In genomic region chr11:65796726-65797601, GRCh38 we compare ENCODE assay signal across 19 cellular contexts. TPM values are rescaled to one million over a fixed set of nuclear protein-coding genes. Genes with fewer than 3 reads are reported as not detected.
DNase-seq lines count a peak whose midpoint lies in the region; ATAC-seq and TF ChIP-seq lines count a peak whose summit lies in the region.
"Had no signal": no experiment of that assay in that cellular context is flagged by ENCODE, and none has a peak within 500 bp of the region (broad histone marks: within the 10 kb centered on the region; RNA-seq: fewer than 3 reads in every experiment).

No MANE protein-coding gene starts in this region.

- H3K36me3 ChIP-seq in SK-N-SH (replicated peaks in 1 of 2; ENCODE audit: control insufficient read depth in 1 of 2, insufficient read depth in 2 of 2, low read length in 1 of 2): no peaks in the 10 kb centered on the region
- no peaks in the 10 kb centered on the region for H3K36me3 ChIP-seq in smooth muscle cell (ENCODE audit: low read depth)
- H3K36me3 ChIP-seq: BE2C had no signal

- H3K79me2 ChIP-seq in SK-N-SH (ENCODE audit: insufficient read depth) (no peaks in the 10 kb centered on the region), smooth muscle cell (ENCODE audit: low read depth) (no peaks in the 10 kb centered on the region)

- H3K4me1 ChIP-seq in SK-N-SH (ENCODE audit: control insufficient read depth in 1 of 2, insufficient read depth in 2 of 2, low read depth in 1 of 2, low read length in 1 of 2) (no peaks in the 10 kb centered on the region), smooth muscle cell (ENCODE audit: low read depth) (peaks cover 10% of the 10 kb centered on the region)
- H3K4me1 ChIP-seq: BE2C had no signal

- H3K27me3 ChIP-seq in SK-N-SH (ENCODE audit: insufficient read depth) (peaks cover 4% of the 10 kb centered on the region), smooth muscle cell (ENCODE audit: low read depth) (no peaks in the 10 kb centered on the region)

- H3K9me3 ChIP-seq in SK-N-SH (no peaks in the 10 kb centered on the region), smooth muscle cell (replicated peaks; ENCODE audit: low read depth) (no peaks in the 10 kb centered on the region)
- H3K9me3 ChIP-seq: BE2C had no signal

- no peak overlapping the region for H2AFZ ChIP-seq in SK-N-SH (ENCODE audit: low read depth)
- H2AFZ ChIP-seq in smooth muscle cell (ENCODE audit: low read depth): peak overlapping the region; percentile 18

- H3K4me2 ChIP-seq in SK-N-SH (no peak overlapping the region), smooth muscle cell (peak overlapping the region; percentile 36)

- no peak for TF ChIP-seq EP300 in SK-N-SH (IDR thresholded peaks at IDR 0.05; ENCODE audit: borderline replicate concordance in 1 of 2, low read depth in 1 of 2, low read length in 1 of 2)

- POLR2A ChIA-PET in SK-N-SH (lab: Yijun Ruan, JAX): no interaction called here

- no peak overlapping the region for H3K9ac ChIP-seq in SK-N-SH
- H3K9ac ChIP-seq in smooth muscle cell (ENCODE audit: low read depth): no peak overlapping the region

- H3K4me3 ChIP-seq in SK-N-SH (ENCODE audit: low read depth in 2 of 2, low read length in 1 of 2) (no peak overlapping the region), smooth muscle cell (no peak overlapping the region)

- H3K27ac ChIP-seq in SK-N-SH (ENCODE audit: low read depth in 2 of 2, low read length in 1 of 2) (no peak overlapping the region), smooth muscle cell (ENCODE audit: low read depth) (peak overlapping the region; percentile 33)
- H3K27ac ChIP-seq: 22Rv1, HL-60 had no signal

- H4K20me1 ChIP-seq in SK-N-SH (ENCODE audit: insufficient read depth): no peaks in the 10 kb centered on the region
- peaks cover 3% of the 10 kb centered on the region for H4K20me1 ChIP-seq in smooth muscle cell (ENCODE audit: low read depth)

- TF ChIP-seq RAD21 in SK-N-SH (IDR thresholded peaks at IDR 0.05; ENCODE audit: low read length): no peak

- DNase-seq in SK-N-SH (peak; percentile 30), ecto neural progenitor cell (ENCODE audit: low spot score) (peak; percentile 61), iPS-NIHi7 (ENCODE audit: extremely low spot score) (peak; percentile 57), smooth muscle cell (lab: John Stamatoyannopoulos, UW; ENCODE audit: unreplicated experiment) (no peak), GDM1 (lab: John Stamatoyannopoulos, UW) (no peak)
- no peak for DNase-seq in activated CD8-positive, alpha-beta memory T cell treated with anti-CD3 and anti-CD28 coated beads for 24 hours
- DNase-seq: BE2C; CD8-positive, alpha-beta T cell; DMS79 treated with DMSO at 0.1 percent for 48 hours; NCI-H1436; NCI-H2029 treated with DMSO at 0.1 percent for 48 hours; NCI-H774 had no signal

- no peaks in the 10 kb centered on the region for H3K9me2 ChIP-seq in SK-N-SH

- H3F3A ChIP-seq in SK-N-SH (replicated peaks; ENCODE audit: insufficient read depth) (no peaks in the 10 kb centered on the region), smooth muscle cell (ENCODE audit: low read depth) (no peaks in the 10 kb centered on the region)

- CTCF ChIA-PET in SK-N-SH (lab: Yijun Ruan, JAX): interaction anchor here (0.8 to 19.1 kb wide), 3 partner anchors 15 to 27 kb away, joined by 3 to 152 read pairs (median 4); partner anchors contain the start of gene AP5B1

- TF ChIP-seq CTCF in SK-N-SH (IDR thresholded peaks at IDR 0.05) (no peak), smooth muscle cell (IDR thresholded peaks at IDR 0.05; ENCODE audit: borderline replicate concordance, insufficient read depth, poor library complexity, severe bottlenecking) (no peak)

- WGBS in SK-N-SH (ENCODE audit: low lambda C conversion rate): 71% methylated on average over 14 of the region's 15 CpGs
- WGBS in smooth muscle cell (ENCODE audit: low lambda C conversion rate): 55% methylated on average over 15 of the region's 15 CpGs

- ATAC-seq in SK-N-SH treated with all-trans-retinoic acid at 6 μM for 48 hours (no peak), GM19324 (IDR thresholded peaks at IDR 0.05; ENCODE audit: low FRiP score, unreplicated experiment) (no peak)
- ATAC-seq: CD8-positive, alpha-beta T cell had no signal

TF ChIP-seq in SK-N-SH, 30 proteins besides CTCF, POLR2A, EP300 and RAD21:
- TF ChIP-seq GABPA (IDR thresholded peaks at IDR 0.05; ENCODE audit: low read depth): no peak
- no peak for TF ChIP-seq NFIC (IDR thresholded peaks at IDR 0.05; ENCODE audit: borderline replicate concordance)
- TF ChIP-seq USF1 (IDR thresholded peaks at IDR 0.05; ENCODE audit: borderline replicate concordance, low read depth): no peak
- no peak for TF ChIP-seq EZH2phosphoT487 (IDR thresholded peaks at IDR 0.05; ENCODE audit: borderline replicate concordance, low read depth)
- no peak for TF ChIP-seq GATA2 (CRISPR knock-in tag; IDR thresholded peaks at IDR 0.05)

TF ChIP-seq in SK-N-SH treated with all-trans-retinoic acid at 6 μM for 48 hours, 23 proteins besides CTCF, POLR2A, EP300 and RAD21:
- TF ChIP-seq ZFP30 (CRISPR knock-in tag; IDR thresholded peaks at IDR 0.05) (no peak), TOX (CRISPR knock-in tag; IDR thresholded peaks at IDR 0.05; ENCODE audit: borderline replicate concordance) (no peak), ZFP3 (CRISPR knock-in tag; IDR thresholded peaks at IDR 0.05) (no peak), POU6F1 (CRISPR knock-in tag; IDR thresholded peaks at IDR 0.05; ENCODE audit: borderline replicate concordance, low read depth) (no peak), SNAI2 (CRISPR knock-in tag; IDR thresholded peaks at IDR 0.05) (no peak)
TF ChIP-seq in SK-N-SH treated with all-trans-retinoic acid at 6 μM for 48 hours: peak in this region for 0.

RNA-seq across cellular contexts. Expression of gene OVOL1, which starts 10.1 kb away (rescaled TPM):
- polyA plus RNA-seq in SK-N-SH (2012; rRNA removed) (not detected in 2 replicates), smooth muscle cell (3.1 and 16.8 TPM in 2 replicates)
- not detected in 2 replicates for polyA plus RNA-seq in SK-N-SH (2012; cell fraction: cytosol; rRNA removed)
- polyA plus RNA-seq in SK-N-SH (2012; cell fraction: nucleus; rRNA removed): not detected in 2 replicates
- 7.8 and 8.3 TPM in 2 replicates for total RNA-seq in smooth muscle cell
- total RNA-seq: G401, NCI-H460 had no signal
- polyA plus RNA-seq: AG04450 had no signal

RNA-seq across cellular contexts. Expression of gene AP5B1, which starts 16.2 kb away (rescaled TPM):
- 3.8 and 4.6 TPM in 2 replicates for polyA plus RNA-seq in SK-N-SH (2012; rRNA removed)
- 1.2 and 2.0 TPM in 2 replicates for polyA plus RNA-seq in SK-N-SH (2012; cell fraction: cytosol; rRNA removed)
- polyA plus RNA-seq in SK-N-SH (2012; cell fraction: nucleus; rRNA removed): 11.6 and 11.7 TPM in 2 replicates
- 5.4 and 6.2 TPM in 2 replicates for total RNA-seq in smooth muscle cell
- polyA plus RNA-seq in smooth muscle cell: 7.7 and 11.6 TPM in 2 replicates

RNA-seq across cellular contexts. Expression of gene SNX32, which starts 36.8 kb away (rescaled TPM):
- polyA plus RNA-seq in SK-N-SH (2012; rRNA removed) (0.81 and 1.0 TPM in 2 replicates), smooth muscle cell (1.1 and 3.3 TPM in 2 replicates)
- 0.39 and 0.58 TPM in 2 replicates for polyA plus RNA-seq in SK-N-SH (2012; cell fraction: cytosol; rRNA removed)
- 5.2 and 6.4 TPM in 2 replicates for polyA plus RNA-seq in SK-N-SH (2012; cell fraction: nucleus; rRNA removed)
- 0.63 and 1.2 TPM in 2 replicates for total RNA-seq in smooth muscle cell
- total RNA-seq: G401 had no signal

Comparison
In these comparisons a context has a peak if more than half of its experiments do, and no peak if none do; other contexts are left out.
1. DNase-seq: peak in SK-N-SH (single experiment), ecto neural progenitor cell (single experiment) and iPS-NIHi7 (single experiment); none in smooth muscle cell (single experiment), GDM1 (single experiment) and activated CD8-positive, alpha-beta memory T cell treated with anti-CD3 and anti-CD28 coated beads for 24 hours (single experiment).